8 cellular contexts compared by ENCODE assay signal in genomic region chr13:40984670-40985366, GRCh38. TPM values are rescaled to one million over a fixed set of nuclear protein-coding genes. Genes with fewer than 3 reads are reported as not detected.
DNase-seq lines count a peak whose midpoint lies in the region; ATAC-seq, FAIRE-seq and TF ChIP-seq lines count a peak whose summit lies in the region.

No MANE protein-coding gene starts in this region.

- no peak overlapping the region for H3K27ac ChIP-seq in astrocyte (ENCODE audit: low read depth, low read length)

- DNase-seq in activated CD4-positive, CD25-positive, alpha-beta regulatory T cell (lab: John Stamatoyannopoulos, UW): no peak
- DNase-seq in astrocyte (ENCODE audit: low read depth) (no peak), mesothelial cell of epicardium (ENCODE audit: low spot score in 2 of 2, unreplicated experiment in 2 of 2) (no peak), SKM-1 (lab: John Stamatoyannopoulos, UW; ENCODE audit: unreplicated experiment) (no peak), head of caudate nucleus (no peak)

- peak overlapping the region; percentile 12 for H3K4me2 ChIP-seq in astrocyte (ENCODE audit: low read length)

- peak; percentile 40 to 57 for ATAC-seq in activated CD4-positive, CD25-positive, alpha-beta regulatory T cell treated with anti-CD3 and anti-CD28 coated beads, Interleukin-2, amount 50 U/mL, for 24 hours
- ATAC-seq in HG03139 (IDR thresholded peaks at IDR 0.05; ENCODE audit: unreplicated experiment) (peak; percentile 52), HG03469 (IDR thresholded peaks at IDR 0.05; ENCODE audit: unreplicated experiment) (no peak)

- no peaks in the 10 kb centered on the region for H3K9me3 Mint-ChIP-seq in astrocyte (ENCODE audit: unreplicated experiment)
- H3K9me3 Mint-ChIP-seq in mesothelial cell of epicardium: no peaks in the 10 kb centered on the region

- no peak overlapping the region for H3K9ac ChIP-seq in astrocyte (ENCODE audit: low read length)

- H3K9me3 ChIP-seq in astrocyte (ENCODE audit: insufficient read depth, low read depth, low read length): no peaks in the 10 kb centered on the region

- intact Hi-C loops in head of caudate nucleus (cut with DNase I): loop anchor here (10.0 kb wide), 1 partner anchor 70 kb away; no protein-coding TSS in a partner anchor

- H3K27me3 ChIP-seq in astrocyte (ENCODE audit: insufficient read depth, low read length): no peaks in the 10 kb centered on the region

- H3K79me2 ChIP-seq in astrocyte (ENCODE audit: insufficient read depth, low read length): peaks cover 11% of the 10 kb centered on the region

- no peaks in the 10 kb centered on the region for H3K27me3 Mint-ChIP-seq in astrocyte (ENCODE audit: low read depth, unreplicated experiment)
- no peaks in the 10 kb centered on the region for H3K27me3 Mint-ChIP-seq in mesothelial cell of epicardium (ENCODE audit: low read depth)

- H3K27ac Mint-ChIP-seq in astrocyte (ENCODE audit: unreplicated experiment) (no peak overlapping the region), mesothelial cell of epicardium (peak overlapping the region; percentile 58)

- H2AFZ ChIP-seq in astrocyte (ENCODE audit: low read depth, low read length): no peak overlapping the region

- no peaks in the 10 kb centered on the region for H3K36me3 ChIP-seq in astrocyte (ENCODE audit: insufficient read depth, low read length)

- no peak overlapping the region for H3K4me3 ChIP-seq in astrocyte (ENCODE audit: insufficient read depth, low read depth, low read length)

- H3K4me1 Mint-ChIP-seq in astrocyte (ENCODE audit: low read depth, unreplicated experiment) (peaks cover 29% of the 10 kb centered on the region), mesothelial cell of epicardium (peaks cover 52% of the 10 kb centered on the region)

- TF ChIP-seq CTCF in astrocyte (IDR thresholded peaks at IDR 0.05; ENCODE audit: insufficient read depth, low read depth, low read length) (no peak), mesothelial cell of epicardium (IDR thresholded peaks at IDR 0.05; ENCODE audit: unreplicated experiment) (no peak)

- peaks cover 6% of the 10 kb centered on the region for H3K4me1 ChIP-seq in astrocyte (ENCODE audit: insufficient read depth, low read length)

- H3K36me3 Mint-ChIP-seq in astrocyte (ENCODE audit: low read depth, unreplicated experiment): peaks cover 2% of the 10 kb centered on the region
- H3K36me3 Mint-ChIP-seq in mesothelial cell of epicardium: no peaks in the 10 kb centered on the region

- H4K20me1 ChIP-seq in astrocyte (ENCODE audit: insufficient read depth, low read length): peaks cover 27% of the 10 kb centered on the region

- no peak for FAIRE-seq in astrocyte (lab: Jason Lieb, UNC)

- H3K4me3 Mint-ChIP-seq in astrocyte (ENCODE audit: unreplicated experiment) (no peak overlapping the region), mesothelial cell of epicardium (no peak overlapping the region)

RNA-seq across cellular contexts. Expression of gene ELF1, which starts 34.3 kb away (rescaled TPM):
- total RNA-seq in astrocyte (69.1 and 75.1 TPM in 2 replicates), mesothelial cell of epicardium (76.9 to 78.0 TPM (median 77.4 TPM) in 3 replicates)
